ENCODE assay signal across 31 cellular contexts in genomic region chr17:42502091-42502490, GRCh38. TPM values are rescaled to one million over a fixed set of nuclear protein-coding genes. Genes with fewer than 3 reads are reported as not detected.
"Had no signal": no experiment of that assay in that cellular context is flagged by ENCODE, and none has a peak within 500 bp of the region (broad histone marks: within the 10 kb centered on the region; RNA-seq: fewer than 3 reads in every experiment).

No MANE protein-coding gene starts in this region.

- H3K27me3 ChIP-seq: ascending aorta, breast epithelium, cardiac muscle cell, esophagus muscularis mucosa, gastroesophageal sphincter, heart right ventricle had no signal

- H3K27ac ChIP-seq: ascending aorta, breast epithelium, cardiac muscle cell, coronary artery, esophagus muscularis mucosa, gastroesophageal sphincter, heart right ventricle had no signal

- ATAC-seq: activated CD4-positive, alpha-beta T cell treated with anti-CD3 and anti-CD28 coated beads for 36 hours; activated CD8-positive, alpha-beta T cell treated with anti-CD3 and anti-CD28 coated beads, Interleukin-2, amount 10 ng/mL, durations not matched to agents 7 days and 5 days; activated naive CD4-positive, alpha-beta T cell treated with anti-CD3 and anti-CD28 coated beads, Interleukin-2, amount 50 U/mL, for 72 hours; activated T-cell treated with anti-CD3 and anti-CD28 coated beads, Interleukin-2, amount 50 U/mL, for 72 hours; effector memory CD8-positive, alpha-beta T cell; gastroesophageal sphincter; heart right ventricle had no signal

- H3K27me3 Mint-ChIP-seq: activated CD4-positive, alpha-beta memory T cell treated with anti-CD3 and anti-CD28 coated beads for 36 hours; activated CD4-positive, alpha-beta T cell treated with anti-CD3 and anti-CD28 coated beads for 36 hours; activated CD4-positive, alpha-beta T cell treated with anti-CD3 and anti-CD28 coated beads, Interleukin-2, amount 10 ng/mL, durations not matched to agents 24 days and 14 days; activated naive CD4-positive, alpha-beta T cell treated with anti-CD3 and anti-CD28 coated beads, Interleukin-2, amount 10 ng/mL, durations not matched to agents 7 days and 5 days; activated naive CD8-positive, alpha-beta T cell treated with anti-CD3 and anti-CD28 coated beads, Interleukin-2, amount 10 ng/mL, durations not matched to agents 7 days and 5 days; activated T-cell treated with anti-CD3 and anti-CD28 coated beads, Interleukin-2, amount 50 U/mL, for 24 hours; brain; dendritic cell treated with granulocyte-macrophage colony-stimulating factor and Interleukin-4, amounts not matched to agents 40 ng/mL and 50 ng/mL, for 4 days; effector memory CD8-positive, alpha-beta T cell had no signal

- H3K4me1 ChIP-seq: ascending aorta, breast epithelium, heart right ventricle had no signal

- H3K4me3 ChIP-seq: ascending aorta, breast epithelium, cardiac muscle cell, coronary artery, esophagus muscularis mucosa, gastroesophageal sphincter, heart right ventricle had no signal

- DNase-seq: activated CD4-positive, alpha-beta memory T cell treated with anti-CD3 and anti-CD28 coated beads for 36 hours; activated CD4-positive, alpha-beta T cell treated with anti-CD3 and anti-CD28 coated beads for 36 hours; activated CD4-positive, alpha-beta T cell treated with anti-CD3 and anti-CD28 coated beads, Interleukin-2, amount 10 ng/mL, durations not matched to agents 24 days and 14 days; activated CD4-positive, CD25-positive, alpha-beta regulatory T cell; activated CD4-positive, CD25-positive, alpha-beta regulatory T cell treated with anti-CD3 and anti-CD28 coated beads, Interleukin-2, amount 50 U/mL, for 72 hours; activated CD8-positive, alpha-beta memory T cell treated with anti-CD3 and anti-CD28 coated beads, Interleukin-2, amount 50 U/mL, for 48 hours; activated CD8-positive, alpha-beta T cell treated with anti-CD3 and anti-CD28 coated beads, Interleukin-2, amount 10 ng/mL, durations not matched to agents 7 days and 5 days; activated gamma-delta T cell; activated naive CD4-positive, alpha-beta T cell; activated naive CD4-positive, alpha-beta T cell treated with anti-CD3 and anti-CD28 coated beads, Interleukin-2, amount 10 ng/mL, durations not matched to agents 7 days and 5 days; activated naive CD8-positive, alpha-beta T cell treated with anti-CD3 and anti-CD28 coated beads, Interleukin-2, amount 10 ng/mL, durations not matched to agents 7 days and 5 days; activated T-cell treated with anti-CD3 and anti-CD28 coated beads for 4 hours; activated T-cell treated with anti-CD3 and anti-CD28 coated beads, Interleukin-2, amount 50 U/mL, for 24 hours; activated T-cell treated with anti-CD3 and anti-CD28 coated beads, Interleukin-2, amount 50 U/mL, for 72 hours; central memory CD4-positive, alpha-beta T cell; cerebellar nuclear complex; effector CD4-positive, alpha-beta T cell; effector memory CD8-positive, alpha-beta T cell; erythroblast; foreskin melanocyte; heart right ventricle; T-helper 2 cell had no signal

- H3K36me3 Mint-ChIP-seq: activated naive CD4-positive, alpha-beta T cell treated with anti-CD3 and anti-CD28 coated beads, Interleukin-2, amount 10 ng/mL, durations not matched to agents 7 days and 5 days had no signal

- H3K27ac Mint-ChIP-seq: activated CD4-positive, alpha-beta memory T cell treated with anti-CD3 and anti-CD28 coated beads for 36 hours; activated CD4-positive, alpha-beta T cell treated with anti-CD3 and anti-CD28 coated beads for 36 hours; activated CD4-positive, alpha-beta T cell treated with anti-CD3 and anti-CD28 coated beads, Interleukin-2, amount 10 ng/mL, durations not matched to agents 24 days and 14 days; activated CD8-positive, alpha-beta T cell treated with anti-CD3 and anti-CD28 coated beads, Interleukin-2, amount 10 ng/mL, durations not matched to agents 7 days and 5 days; activated naive CD4-positive, alpha-beta T cell treated with anti-CD3 and anti-CD28 coated beads, Interleukin-2, amount 10 ng/mL, durations not matched to agents 7 days and 5 days; activated naive CD4-positive, alpha-beta T cell treated with anti-CD3 and anti-CD28 coated beads, Interleukin-2, amount 50 U/mL, for 72 hours; activated naive CD8-positive, alpha-beta T cell treated with anti-CD3 and anti-CD28 coated beads, Interleukin-2, amount 10 ng/mL, durations not matched to agents 7 days and 5 days; activated T-cell treated with anti-CD3 and anti-CD28 coated beads, Interleukin-2, amount 50 U/mL, for 24 hours; activated T-cell treated with anti-CD3 and anti-CD28 coated beads, Interleukin-2, amount 50 U/mL, for 72 hours; dendritic cell treated with granulocyte-macrophage colony-stimulating factor and Interleukin-4, amounts not matched to agents 40 ng/mL and 50 ng/mL, for 4 days; effector memory CD8-positive, alpha-beta T cell had no signal

- H3K9me3 Mint-ChIP-seq: activated CD4-positive, alpha-beta memory T cell treated with anti-CD3 and anti-CD28 coated beads for 36 hours; activated CD4-positive, alpha-beta T cell treated with anti-CD3 and anti-CD28 coated beads, Interleukin-2, amount 10 ng/mL, durations not matched to agents 24 days and 14 days; activated naive CD4-positive, alpha-beta T cell treated with anti-CD3 and anti-CD28 coated beads, Interleukin-2, amount 10 ng/mL, durations not matched to agents 7 days and 5 days; activated naive CD4-positive, alpha-beta T cell treated with anti-CD3 and anti-CD28 coated beads, Interleukin-2, amount 50 U/mL, for 72 hours; activated naive CD8-positive, alpha-beta T cell treated with anti-CD3 and anti-CD28 coated beads, Interleukin-2, amount 10 ng/mL, durations not matched to agents 7 days and 5 days; activated T-cell treated with anti-CD3 and anti-CD28 coated beads, Interleukin-2, amount 50 U/mL, for 24 hours; activated T-cell treated with anti-CD3 and anti-CD28 coated beads, Interleukin-2, amount 50 U/mL, for 72 hours; brain; dendritic cell treated with granulocyte-macrophage colony-stimulating factor and Interleukin-4, amounts not matched to agents 40 ng/mL and 50 ng/mL, for 4 days; effector memory CD8-positive, alpha-beta T cell had no signal

- H3K4me1 Mint-ChIP-seq: activated CD4-positive, alpha-beta T cell treated with anti-CD3 and anti-CD28 coated beads for 36 hours; activated CD4-positive, alpha-beta T cell treated with anti-CD3 and anti-CD28 coated beads, Interleukin-2, amount 10 ng/mL, durations not matched to agents 24 days and 14 days; activated naive CD4-positive, alpha-beta T cell treated with anti-CD3 and anti-CD28 coated beads, Interleukin-2, amount 10 ng/mL, durations not matched to agents 7 days and 5 days; brain had no signal

- H3K9me3 ChIP-seq: ascending aorta, breast epithelium, esophagus muscularis mucosa, gastroesophageal sphincter, heart right ventricle had no signal

- H3K4me3 Mint-ChIP-seq: activated CD4-positive, alpha-beta memory T cell treated with anti-CD3 and anti-CD28 coated beads for 36 hours; activated CD4-positive, alpha-beta T cell treated with anti-CD3 and anti-CD28 coated beads for 36 hours; activated CD4-positive, alpha-beta T cell treated with anti-CD3 and anti-CD28 coated beads, Interleukin-2, amount 10 ng/mL, durations not matched to agents 24 days and 14 days; activated CD8-positive, alpha-beta T cell treated with anti-CD3 and anti-CD28 coated beads, Interleukin-2, amount 10 ng/mL, durations not matched to agents 7 days and 5 days; activated naive CD4-positive, alpha-beta T cell treated with anti-CD3 and anti-CD28 coated beads, Interleukin-2, amount 10 ng/mL, durations not matched to agents 7 days and 5 days; activated naive CD8-positive, alpha-beta T cell treated with anti-CD3 and anti-CD28 coated beads, Interleukin-2, amount 10 ng/mL, durations not matched to agents 7 days and 5 days; activated T-cell treated with anti-CD3 and anti-CD28 coated beads, Interleukin-2, amount 50 U/mL, for 24 hours; activated T-cell treated with anti-CD3 and anti-CD28 coated beads, Interleukin-2, amount 50 U/mL, for 72 hours; brain; dendritic cell treated with granulocyte-macrophage colony-stimulating factor and Interleukin-4, amounts not matched to agents 40 ng/mL and 50 ng/mL, for 4 days; effector memory CD8-positive, alpha-beta T cell had no signal

RNA-seq across cellular contexts. Expression of gene HSD17B1, which starts 50.6 kb away (rescaled TPM):
- total RNA-seq: ascending aorta had no signal
